11 cellular contexts compared by ENCODE assay signal in genomic region chr11:61609970-61610347, GRCh38. TPM values are rescaled to one million over a fixed set of nuclear protein-coding genes. Genes with fewer than 3 reads are reported as not detected.
DNase-seq lines count a peak whose midpoint lies in the region; ATAC-seq, FAIRE-seq and TF ChIP-seq lines count a peak whose summit lies in the region.
"Had no signal": no experiment of that assay in that cellular context is flagged by ENCODE, and none has a peak within 500 bp of the region (broad histone marks: within the 10 kb centered on the region; RNA-seq: fewer than 3 reads in every experiment).

No MANE protein-coding gene starts in this region.

- FAIRE-seq in bronchial epithelial cell (lab: Jason Lieb, UNC) = no peak
- FAIRE-seq: GM18507 had no signal

- H3K27me3 ChIP-seq in bronchial epithelial cell (ENCODE audit: control insufficient read depth, insufficient read depth, low read length) (peaks cover 2% of the 10 kb centered on the region), neural progenitor cell (no peaks in the 10 kb centered on the region)

- TF ChIP-seq CTCF in bronchial epithelial cell (IDR thresholded peaks at IDR 0.05; ENCODE audit: insufficient read depth, low read length, severe bottlenecking) (peak; percentile 55), neural progenitor cell (IDR thresholded peaks at IDR 0.05) (peak; percentile 40)

- peaks cover 17% of the 10 kb centered on the region for H3K4me1 ChIP-seq in neural progenitor cell
- H3K4me1 ChIP-seq: SJSA1 had no signal

- no peak overlapping the region for H3K27ac Mint-ChIP-seq in neural progenitor cell
- no peak overlapping the region for H3K27ac Mint-ChIP-seq in activated CD8-positive, alpha-beta T cell treated with anti-CD3 and anti-CD28 coated beads, Interleukin-2, amount 10 ng/mL, durations not matched to agents 7 days and 5 days

- H3K4me1 Mint-ChIP-seq in neural progenitor cell = peaks cover 26% of the 10 kb centered on the region
- no peaks in the 10 kb centered on the region for H3K4me1 Mint-ChIP-seq in activated CD8-positive, alpha-beta T cell treated with anti-CD3 and anti-CD28 coated beads, Interleukin-2, amount 10 ng/mL, durations not matched to agents 7 days and 5 days (ENCODE audit: low read depth)

- H3K36me3 Mint-ChIP-seq in neural progenitor cell = no peaks in the 10 kb centered on the region
- no peaks in the 10 kb centered on the region for H3K36me3 Mint-ChIP-seq in activated CD8-positive, alpha-beta T cell treated with anti-CD3 and anti-CD28 coated beads, Interleukin-2, amount 10 ng/mL, durations not matched to agents 7 days and 5 days (ENCODE audit: low read depth)

- H4K20me1 ChIP-seq in neural progenitor cell (ENCODE audit: low read depth) = no peaks in the 10 kb centered on the region

- H3K36me3 ChIP-seq in bronchial epithelial cell (ENCODE audit: control insufficient read depth, insufficient read depth, low read length) (no peaks in the 10 kb centered on the region), neural progenitor cell (no peaks in the 10 kb centered on the region)
- H3K36me3 ChIP-seq: SJSA1 had no signal

- DNase-seq in DMS79 (lab: John Stamatoyannopoulos, UW) (peak; percentile 57), NCI-H2107 (lab: John Stamatoyannopoulos, UW) (peak; percentile 64), bronchial epithelial cell (ENCODE audit: low read depth) (peak; percentile 51), neural progenitor cell (ENCODE audit: low spot score) (peak; percentile 64), AG08395 (ENCODE audit: low spot score) (no peak), NOMO-1 treated with DMSO at 0.1 percent for 48 hours (lab: John Stamatoyannopoulos, UW; ENCODE audit: unreplicated experiment) (no peak), C1 segment of cervical spinal cord (lab: John Stamatoyannopoulos, UW) (no peak)
- no peak for DNase-seq in activated CD8-positive, alpha-beta T cell treated with anti-CD3 and anti-CD28 coated beads, Interleukin-2, amount 10 ng/mL, durations not matched to agents 7 days and 5 days
- DNase-seq: activated gamma-delta T cell treated with Interleukin-2 at 50 U/mL for 16 hours had no signal

- H3K4me3 ChIP-seq in bronchial epithelial cell (ENCODE audit: low read depth, low read length) (no peak overlapping the region), neural progenitor cell (no peak overlapping the region)
- H3K4me3 ChIP-seq: SJSA1 had no signal

- CTCF ChIA-PET in activated CD8-positive, alpha-beta T cell treated with anti-CD3 and anti-CD28 coated beads, Interleukin-2, amount 10 ng/mL, durations not matched to agents 7 days and 5 days (lab: Charles Lee) = no interaction called here

- H3K79me2 ChIP-seq in neural progenitor cell (ENCODE audit: low read depth) = no peaks in the 10 kb centered on the region

- H3K27me3 Mint-ChIP-seq in neural progenitor cell (ENCODE audit: insufficient read depth, low read depth) = peaks cover 12% of the 10 kb centered on the region
- H3K27me3 Mint-ChIP-seq in activated CD8-positive, alpha-beta T cell treated with anti-CD3 and anti-CD28 coated beads, Interleukin-2, amount 10 ng/mL, durations not matched to agents 7 days and 5 days (ENCODE audit: low read depth) = peaks cover 2% of the 10 kb centered on the region

- H2AFZ ChIP-seq in neural progenitor cell (replicated peaks) = no peak overlapping the region

- no peak overlapping the region for H3K9ac ChIP-seq in neural progenitor cell

- no peaks in the 10 kb centered on the region for H3F3A ChIP-seq in neural progenitor cell (ENCODE audit: low read depth)

- peak overlapping the region; percentile 30 for H3K4me3 Mint-ChIP-seq in neural progenitor cell
- no peak overlapping the region for H3K4me3 Mint-ChIP-seq in activated CD8-positive, alpha-beta T cell treated with anti-CD3 and anti-CD28 coated beads, Interleukin-2, amount 10 ng/mL, durations not matched to agents 7 days and 5 days

- no peak for ATAC-seq in activated CD8-positive, alpha-beta T cell treated with anti-CD3 and anti-CD28 coated beads, Interleukin-2, amount 10 ng/mL, durations not matched to agents 7 days and 5 days

- H3K4me2 ChIP-seq in neural progenitor cell = peak overlapping the region; percentile 41

- POLR2A ChIA-PET in activated CD8-positive, alpha-beta T cell treated with anti-CD3 and anti-CD28 coated beads, Interleukin-2, amount 10 ng/mL, durations not matched to agents 7 days and 5 days (lab: Charles Lee) = no interaction called here

- H3K27ac ChIP-seq in neural progenitor cell = no peak overlapping the region
- H3K27ac ChIP-seq: SJSA1 had no signal

- no peaks in the 10 kb centered on the region for H3K9me3 Mint-ChIP-seq in neural progenitor cell
- H3K9me3 Mint-ChIP-seq in activated CD8-positive, alpha-beta T cell treated with anti-CD3 and anti-CD28 coated beads, Interleukin-2, amount 10 ng/mL, durations not matched to agents 7 days and 5 days (ENCODE audit: insufficient read depth) = no peaks in the 10 kb centered on the region

- H3K9me3 ChIP-seq in neural progenitor cell (ENCODE audit: low read depth) = no peaks in the 10 kb centered on the region

RNA-seq across cellular contexts. Expression of gene SYT7, which starts 29.1 kb away (rescaled TPM):
- total RNA-seq in bronchial epithelial cell (21.1 and 34.4 TPM in 2 replicates), neural progenitor cell (ENCODE audit: low replicate concordance) (0.73 and 4.4 TPM in 2 replicates)
- not detected for total RNA-seq in activated CD8-positive, alpha-beta T cell treated with anti-CD3 and anti-CD28 coated beads, Interleukin-2, amount 10 ng/mL, durations not matched to agents 7 days and 5 days
- total RNA-seq: SJSA1 had no signal

Comparison
In these comparisons a context has a peak if more than half of its experiments do, and no peak if none do; other contexts are left out.
1. DNase-seq: peak in DMS79 (single experiment), NCI-H2107 (single experiment), bronchial epithelial cell (single experiment) and neural progenitor cell (single experiment); none in activated CD8-positive, alpha-beta T cell treated with anti-CD3 and anti-CD28 coated beads, Interleukin-2, amount 10 ng/mL, durations not matched to agents 7 days and 5 days (single experiment), AG08395 (single experiment), NOMO-1 treated with DMSO at 0.1 percent for 48 hours (single experiment) and C1 segment of cervical spinal cord (0 of 14).